ENCODE assay signal across 1 cellular context in the genomic region with DNA sequence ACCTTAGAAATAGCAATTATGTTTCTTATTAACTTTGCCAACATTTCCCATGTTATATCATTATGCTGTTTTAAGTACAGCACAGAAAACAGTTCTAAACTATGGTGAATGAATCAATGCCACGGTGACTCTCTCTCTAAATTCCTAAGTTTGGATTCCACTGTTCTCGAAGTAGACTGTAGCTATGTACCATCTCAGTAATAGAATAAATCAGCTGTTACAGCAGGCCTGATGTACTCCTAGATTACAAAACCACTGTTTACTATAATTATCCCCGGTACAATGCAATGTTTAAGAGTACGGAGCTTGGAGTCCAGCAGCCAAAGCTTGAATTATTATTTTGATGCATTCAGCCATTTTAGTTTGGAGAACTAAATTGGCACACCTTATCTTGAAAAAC.
TF ChIP-seq lines count a peak whose summit lies in the region.

No MANE protein-coding gene starts in this region.

TF ChIP-seq in SK-N-SH, 30 proteins besides CTCF, POLR2A, EP300 and RAD21 (continued from another document):
- no peak for TF ChIP-seq NRF1 (IDR thresholded peaks at IDR 0.05; ENCODE audit: low read depth, low read length)
- no peak for TF ChIP-seq ZBTB33 (IDR thresholded peaks at IDR 0.05; ENCODE audit: borderline replicate concordance, low read depth)
- no peak for TF ChIP-seq EZH2phosphoT487 (IDR thresholded peaks at IDR 0.05; ENCODE audit: borderline replicate concordance, low read depth)
- TF ChIP-seq POLR2AphosphoS5 (IDR thresholded peaks at IDR 0.05; ENCODE audit: low read depth, low read length), result no peak
